8 cellular contexts compared by ENCODE assay signal in genomic region chr1:32393832-32394140, GRCh38. TPM values are rescaled to one million over a fixed set of nuclear protein-coding genes. Genes with fewer than 3 reads are reported as not detected.
DNase-seq lines count a peak whose midpoint lies in the region; ATAC-seq, FAIRE-seq and TF ChIP-seq lines count a peak whose summit lies in the region.

No MANE protein-coding gene starts in this region.

- H3K4me3 ChIP-seq in foreskin fibroblast (ENCODE audit: low read depth in 1 of 2, low read length in 2 of 2) = peak overlapping the region; percentile 79 to 86
- peak overlapping the region; percentile 58 to 91 (median 79) for H3K4me3 ChIP-seq in pancreas

- H3K27ac Mint-ChIP-seq in activated T-cell treated with anti-CD3 and anti-CD28 coated beads, Interleukin-2, amount 50 U/mL, for 24 hours = peak overlapping the region; percentile 99

- peak overlapping the region; percentile 89 for H3K27ac ChIP-seq in 22Rv1
- H3K27ac ChIP-seq in pancreas = peak overlapping the region; percentile 77 to 94 (median 86)

- no peaks in the 10 kb centered on the region for H3K9me3 ChIP-seq in pancreas

- H3K4me3 Mint-ChIP-seq in activated T-cell treated with anti-CD3 and anti-CD28 coated beads, Interleukin-2, amount 50 U/mL, for 24 hours = peak overlapping the region; percentile 98

- H3K36me3 Mint-ChIP-seq in activated T-cell treated with anti-CD3 and anti-CD28 coated beads, Interleukin-2, amount 50 U/mL, for 24 hours (ENCODE audit: low read depth) = peaks cover 18% of the 10 kb centered on the region

- FAIRE-seq in pancreas (lab: Jason Lieb, UNC) = no peak

- no peaks in the 10 kb centered on the region for H3K27me3 ChIP-seq in pancreas

- H3K4me1 ChIP-seq in pancreas = peaks cover 9 to 18% (median 15%) of the 10 kb centered on the region in 3 donors

- peak; percentile 49 for DNase-seq in HPDE6-E6E7 (ENCODE audit: extremely low spot score)
- DNase-seq in activated T-cell treated with anti-CD3 and anti-CD28 coated beads, Interleukin-2, amount 50 U/mL, for 24 hours = no peak
- DNase-seq in foreskin fibroblast = peak in 1 of 2 donors; percentile 14
- peak in 2 of 6 donors; percentile 45 to 72 for DNase-seq in pancreas
- no peak for DNase-seq in NCI-H1092 (lab: John Stamatoyannopoulos, UW)

- TF ChIP-seq CTCF in 22Rv1 (IDR thresholded peaks at IDR 0.05) (no peak), foreskin fibroblast (IDR thresholded peaks at IDR 0.05; ENCODE audit: low read depth, low read length) (no peak), pancreas (IDR thresholded peaks at IDR 0.05) (no peak)

- 1% methylated on average over 15 of the region's 15 CpGs for WGBS in pancreas, 2 donors

- no peaks in the 10 kb centered on the region for H3K27me3 Mint-ChIP-seq in activated T-cell treated with anti-CD3 and anti-CD28 coated beads, Interleukin-2, amount 50 U/mL, for 24 hours

- no peaks in the 10 kb centered on the region for H3K9me3 Mint-ChIP-seq in activated T-cell treated with anti-CD3 and anti-CD28 coated beads, Interleukin-2, amount 50 U/mL, for 24 hours

- ATAC-seq in GM18870 (IDR thresholded peaks at IDR 0.05; ENCODE audit: unreplicated experiment) = peak; percentile 4
- ATAC-seq in pancreas = peak; percentile 47 to 63 (median 56)
- ATAC-seq in HG03469 (IDR thresholded peaks at IDR 0.05; ENCODE audit: unreplicated experiment) = no peak

- peaks cover 32% of the 10 kb centered on the region for H3K4me1 Mint-ChIP-seq in activated T-cell treated with anti-CD3 and anti-CD28 coated beads, Interleukin-2, amount 50 U/mL, for 24 hours (ENCODE audit: low read depth)

- H3K36me3 ChIP-seq in pancreas = peaks cover 0 to 7% (median 3%) of the 10 kb centered on the region in 3 donors

- intact Hi-C loops in pancreas (cut with DNase I) = no loop called here

RNA-seq across cellular contexts. Expression of gene BSDC1, which starts 0.5 kb away (rescaled TPM):
- total RNA-seq in pancreas = 10 to 100 TPM; 35.9 to 56.9 (median 47.0) TPM
- polyA plus RNA-seq in pancreas = 10 to 100 TPM; 36.3 to 40.5 TPM

RNA-seq across cellular contexts. Expression of gene TSSK3, which starts 31.4 kb away (rescaled TPM):
- total RNA-seq in pancreas = 1 to 10 TPM; 1.0 to 2.5 (median 1.3) TPM
- 1 to 10 TPM in 1 of 2 donors, under 1 TPM in 1; 0.35 to 1.8 TPM for polyA plus RNA-seq in pancreas

RNA-seq across cellular contexts. Expression of gene FAM229A, which starts 31.5 kb away (rescaled TPM):
- total RNA-seq in pancreas = 1 to 10 TPM; 1.9 to 6.4 (median 3.8) TPM
- polyA plus RNA-seq in pancreas = 10 to 100 TPM; 18.6 to 21.8 TPM

RNA-seq across cellular contexts. Expression of gene MARCKSL1, which starts 57.8 kb away (rescaled TPM):
- total RNA-seq in pancreas = 10 to 100 TPM in 4 of 6 donors, 1 to 10 TPM in 2; 7.3 to 49.5 (median 14.5) TPM
- 10 to 100 TPM; 16.3 to 16.5 TPM for polyA plus RNA-seq in pancreas
